Comparison of ENCODE assay signal across 8 cellular contexts in the genomic region with DNA sequence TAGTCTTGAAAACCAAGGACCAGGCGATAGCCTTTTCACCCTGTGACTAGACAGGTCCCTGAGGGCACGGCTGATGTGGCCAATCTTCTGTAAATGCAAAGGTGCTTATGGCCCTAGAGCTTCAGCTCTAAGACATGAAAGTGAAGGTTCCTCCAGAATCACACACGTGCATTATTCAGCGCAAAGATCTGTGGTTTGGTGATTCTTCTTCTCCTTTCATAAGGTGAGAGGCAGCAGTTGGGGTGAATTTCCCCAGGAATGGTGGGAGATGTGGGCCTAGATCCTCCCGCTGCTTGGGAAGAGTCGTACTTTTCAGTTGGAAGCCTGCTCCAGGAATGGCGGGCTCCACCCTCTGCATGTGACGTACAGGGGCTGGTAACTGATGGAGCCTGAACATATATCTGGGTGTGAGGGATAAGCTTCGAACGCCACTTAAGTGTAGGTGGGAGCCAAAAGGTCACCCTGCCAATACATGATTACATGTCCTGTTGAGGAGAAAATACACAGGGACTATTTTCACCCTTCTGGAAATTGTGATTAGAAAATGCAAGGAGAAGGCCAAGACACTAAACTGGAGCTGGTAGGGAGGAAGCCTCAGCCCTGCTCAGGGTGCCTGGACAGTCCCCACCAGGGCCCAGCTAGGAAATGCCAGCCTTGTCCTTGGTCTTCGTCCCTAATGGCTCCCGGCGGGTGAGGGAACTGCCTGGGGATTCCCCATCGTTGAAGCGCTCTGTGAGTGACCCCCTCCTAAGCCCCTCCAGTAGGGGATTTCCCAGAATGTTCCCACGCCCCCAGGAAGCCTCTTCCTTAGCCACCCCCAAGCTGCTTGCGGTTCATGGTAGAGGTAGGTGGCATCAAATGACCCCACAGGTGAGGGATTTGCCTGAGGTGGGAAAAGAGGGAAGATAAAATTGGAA. TPM values are rescaled to one million over a fixed set of nuclear protein-coding genes. Genes with fewer than 3 reads are reported as not detected.
A peak's percentile ranks its signal among the peaks of the same experiment; 100 is the strongest.
DNase-seq lines count a peak whose midpoint lies in the region; ATAC-seq and TF ChIP-seq lines count a peak whose summit lies in the region.

No MANE protein-coding gene starts in this region.

- no peak overlapping the region for H3K9ac ChIP-seq in SU-DHL-6 (ENCODE audit: low read length)

- no peak overlapping the region for H2AFZ ChIP-seq in SU-DHL-6 (ENCODE audit: low read depth, low read length, severe bottlenecking)

- intact Hi-C loops in gastrocnemius medialis (cut with DNase I; ENCODE audit: low total_unique reads) (no loop called here), posterior vena cava (cut with DNase I) (no loop called here), ascending aorta (cut with DNase I) (no loop called here)

- no peak overlapping the region for H3K4me3 ChIP-seq in SU-DHL-6 (ENCODE audit: insufficient read depth, low read length, poor library complexity, severe bottlenecking)
- H3K4me3 ChIP-seq in gastrocnemius medialis: no peak overlapping the region
- H3K4me3 ChIP-seq in ascending aorta: no peak overlapping the region

- H3K27ac ChIP-seq in SU-DHL-6 (ENCODE audit: low read depth, low read length): peak overlapping the region; percentile 55
- H3K27ac ChIP-seq in gastrocnemius medialis: no peak overlapping the region
- H3K27ac ChIP-seq in ascending aorta: no peak overlapping the region

- no peaks in the 10 kb centered on the region for H3K9me2 ChIP-seq in SU-DHL-6 (replicated peaks; ENCODE audit: insufficient read depth, low read length)

- peak; percentile 59 for ATAC-seq in GM18498 (IDR thresholded peaks at IDR 0.05; ENCODE audit: unreplicated experiment)
- ATAC-seq in GM21723 (IDR thresholded peaks at IDR 0.05; ENCODE audit: unreplicated experiment): peak; percentile 52
- ATAC-seq in left lobe of liver: no peak
- no peak for ATAC-seq in gastrocnemius medialis

- H3K9me3 ChIP-seq in SU-DHL-6 (ENCODE audit: insufficient read depth, low read length) (no peaks in the 10 kb centered on the region), gastrocnemius medialis (no peaks in the 10 kb centered on the region), ascending aorta (no peaks in the 10 kb centered on the region)

- no peaks in the 10 kb centered on the region for H3K79me2 ChIP-seq in SU-DHL-6 (ENCODE audit: insufficient read depth, low read length)

- in situ Hi-C loops in gastrocnemius medialis (cut with MboI; ENCODE audit: low sequenced_read_pairs in 4 of 4): no loop called here

- no peaks in the 10 kb centered on the region for H4K20me1 ChIP-seq in SU-DHL-6 (ENCODE audit: low read depth, low read length)

- peak overlapping the region; percentile 7 for H3K4me2 ChIP-seq in SU-DHL-6 (ENCODE audit: low read depth, low read length, poor library complexity, severe bottlenecking)

- TF ChIP-seq POLR2A in gastrocnemius medialis (IDR thresholded peaks at IDR 0.05): no peak

- DNase-seq in iPS-NIHi11 (ENCODE audit: low spot score): peak; percentile 37
- DNase-seq in left lobe of liver (ENCODE audit: low spot score): no peak
- DNase-seq in gastrocnemius medialis: no peak
- no peak for DNase-seq in posterior vena cava (ENCODE audit: low spot score)
- no peak for DNase-seq in ascending aorta (ENCODE audit: low spot score in 2 of 2)

- H3K27me3 ChIP-seq in SU-DHL-6 (ENCODE audit: low read length) (no peaks in the 10 kb centered on the region), gastrocnemius medialis (no peaks in the 10 kb centered on the region), ascending aorta (no peaks in the 10 kb centered on the region)

- TF ChIP-seq CTCF in SU-DHL-6 (IDR thresholded peaks at IDR 0.05; ENCODE audit: insufficient read depth, low read length, poor library complexity, severe bottlenecking) (no peak), gastrocnemius medialis (IDR thresholded peaks at IDR 0.05 in 4 of 5, conservative IDR thresholded peaks at IDR 0.05 in 1 of 5) (no peak), ascending aorta (IDR thresholded peaks at IDR 0.05) (no peak)

- H3K4me1 ChIP-seq in gastrocnemius medialis: peaks cover 16 to 24% of the 10 kb centered on the region in 2 donors
- no peaks in the 10 kb centered on the region for H3K4me1 ChIP-seq in ascending aorta

- H3F3A ChIP-seq in SU-DHL-6 (ENCODE audit: insufficient read depth): peaks cover 15% of the 10 kb centered on the region; the same call in 1 of the 2 replicates

- no peaks in the 10 kb centered on the region for H3K36me3 ChIP-seq in SU-DHL-6 (ENCODE audit: low read length)
- no peaks in the 10 kb centered on the region for H3K36me3 ChIP-seq in gastrocnemius medialis
- no peaks in the 10 kb centered on the region for H3K36me3 ChIP-seq in ascending aorta

RNA-seq across cellular contexts. Expression of a gene that starts 17.6 kb away (rescaled TPM):
- 1.4 TPM for total RNA-seq in left lobe of liver
- 1 to 10 TPM in 2 of 4 donors, under 1 TPM in 2; 0.36 to 5.2 (median 1.1) TPM for total RNA-seq in gastrocnemius medialis
- total RNA-seq in posterior vena cava: 1 to 10 TPM; 2.0 to 2.5 TPM
- not detected for total RNA-seq in ascending aorta

RNA-seq across cellular contexts. Expression of a gene that starts 38.6 kb away (rescaled TPM):
- total RNA-seq in left lobe of liver (20.9 TPM), gastrocnemius medialis (10 to 100 TPM in 3 of 4 donors, 1 to 10 TPM in 1; 5.1 to 65.5 (median 14.5) TPM), posterior vena cava (1 to 10 TPM; 4.8 to 7.9 TPM), ascending aorta (3.4 TPM)

Comparison
In these comparisons a context has a peak if more than half of its experiments do, and no peak if none do; other contexts are left out.
1. ATAC-seq: peak in GM18498 (single experiment) and GM21723 (single experiment); none in left lobe of liver (single experiment) and gastrocnemius medialis (0 of 2).